ENCODE assay signal across 28 cellular contexts in the genomic region with DNA sequence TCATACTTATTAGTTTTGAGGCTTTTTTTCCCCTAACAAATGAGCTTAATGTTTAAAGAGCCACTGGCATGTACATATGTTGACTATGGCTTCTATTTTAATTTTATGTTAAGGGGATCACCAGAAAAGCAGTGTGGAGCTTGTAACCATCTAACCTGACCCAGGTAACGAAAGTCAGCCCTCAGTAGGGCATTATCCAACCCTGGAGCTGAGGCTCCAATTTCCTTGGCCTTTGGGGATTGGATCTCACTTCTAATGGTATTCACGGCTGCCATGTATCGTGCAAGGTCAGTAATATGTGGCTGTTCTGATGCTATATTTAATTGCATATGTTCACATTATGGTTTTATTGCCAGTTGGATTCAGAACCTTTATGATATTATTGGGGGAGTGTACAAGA.
"Had no signal": no experiment of that assay in that cellular context is flagged by ENCODE, and none has a peak within 500 bp of the region (broad histone marks: within the 10 kb centered on the region; RNA-seq: fewer than 3 reads in every experiment).

No MANE protein-coding gene starts in this region.

- H3K27me3 ChIP-seq: stomach, suprapubic skin, testis, thyroid gland, tibial artery, tibial nerve, transverse colon, upper lobe of left lung, upper lobe of right lung, uterus, vagina had no signal

- ATAC-seq: stimulated activated effector memory CD8-positive, alpha-beta T cell treated with anti-CD3 and anti-CD28 coated beads, Interleukin-12 subunit alpha, Interleukin-12 subunit beta, amount 100 ng/mL, for 72 hours; stimulated activated memory B cell treated with anti-CD40 and anti-IgM and Interleukin-4, amounts not matched to agents 10 μg/mL and 1 μg/mL and 100 μg/mL, for 72 hours; stimulated activated naive B cell treated with anti-CD40 and anti-IgM and Interleukin-4, amounts not matched to agents 10 μg/mL and 1 μg/mL and 100 μg/mL, for 72 hours; stimulated activated naive CD8-positive, alpha-beta T cell treated with anti-CD3 and anti-CD28 coated beads, Interleukin-15, amount 100 ng/mL, for 72 hours; stimulated activated naive CD8-positive, alpha-beta T cell treated with anti-CD3 and anti-CD28 coated beads, Interleukin-15, Interleukin-2, amounts not matched to agents 100 U/mL and 50 U/mL, for 24 hours; upper lobe of right lung had no signal

- H3K27me3 Mint-ChIP-seq: stimulated activated memory B cell treated with anti-CD40 and anti-IgM and Interleukin-4, amounts not matched to agents 10 μg/mL and 1 μg/mL and 100 μg/mL, for 72 hours; stimulated activated naive CD8-positive, alpha-beta T cell treated with anti-CD3 and anti-CD28 coated beads, Interleukin-15, amount 100 ng/mL, for 72 hours; stimulated activated naive CD8-positive, alpha-beta T cell treated with anti-CD3 and anti-CD28 coated beads, Interleukin-15, Interleukin-2, amounts not matched to agents 100 ng/mL and 50 ng/mL, for 24 hours; type B pancreatic cell had no signal

- H3K9me3 ChIP-seq: stomach, suprapubic skin, testis, thoracic aorta, thyroid gland, tibial artery, tibial nerve, transverse colon, upper lobe of left lung, upper lobe of right lung, uterus, vagina had no signal

- H3K27ac ChIP-seq: stomach, suprapubic skin, testis, thoracic aorta, thyroid gland, tibial artery, tibial nerve, transverse colon, upper lobe of left lung, upper lobe of right lung, uterus, vagina had no signal

- H3K4me3 ChIP-seq: stomach, suprapubic skin, testis, thoracic aorta, thyroid gland, tibial artery, tibial nerve, transverse colon, upper lobe of left lung, upper lobe of right lung, uterus, vagina had no signal

- DNase-seq: stimulated activated CD4-positive, alpha-beta T cell treated with anti-CD3 and anti-CD28 coated beads, Interleukin-2, amount 100 ng/mL, for 48 hours; stimulated activated CD4-positive, alpha-beta T cell treated with anti-CD3 and anti-CD28 coated beads, Interleukin-4, amount 100 ng/mL, for 1 hour; stimulated activated CD4-positive, alpha-beta T cell treated with anti-CD3 and anti-CD28 coated beads, Interleukin-4, amount 100 ng/mL, for 24 hours; stimulated activated CD4-positive, alpha-beta T cell treated with anti-CD3 and anti-CD28 coated beads, Interleukin-4, amount 100 ng/mL, for 4 hours; stimulated activated CD8-positive, alpha-beta memory T cell treated with anti-CD3 and anti-CD28 coated beads, Interleukin-4, amount 100 ng/mL, for 48 hours; stimulated activated naive B cell treated with anti-CD40 and anti-IgM and Interleukin-4, amounts not matched to agents 10 μg/mL and 1 μg/mL and 100 μg/mL, for 72 hours; stimulated activated naive CD4-positive, alpha-beta T cell; stimulated activated naive CD4-positive, alpha-beta T cell treated with Interleukin-2 at 50 U/mL for 16 hours; stimulated activated naive CD8-positive, alpha-beta T cell treated with anti-CD3 and anti-CD28 coated beads, Interleukin-15, amount 100 ng/mL, for 72 hours; stimulated activated naive CD8-positive, alpha-beta T cell treated with anti-CD3 and anti-CD28 coated beads, Interleukin-15, Interleukin-2, amounts not matched to agents 100 U/mL and 50 U/mL, for 24 hours; stomach; substantia nigra; testis; thyroid gland; tibial artery; transverse colon; trophoblast cell; upper lobe of left lung; upper lobe of right lung; uterus had no signal

- H3K36me3 Mint-ChIP-seq: stimulated activated effector memory CD8-positive, alpha-beta T cell treated with anti-CD3 and anti-CD28 coated beads, Interleukin-12 subunit alpha, Interleukin-12 subunit beta, amount 100 ng/mL, for 72 hours; stimulated activated memory B cell treated with anti-CD40 and anti-IgM and Interleukin-4, amounts not matched to agents 10 μg/mL and 1 μg/mL and 100 μg/mL, for 72 hours; stimulated activated naive B cell treated with anti-CD40 and anti-IgM and Interleukin-4, amounts not matched to agents 10 μg/mL and 1 μg/mL and 100 μg/mL, for 72 hours; type B pancreatic cell had no signal

- H3K27ac Mint-ChIP-seq: stimulated activated effector memory CD8-positive, alpha-beta T cell treated with anti-CD3 and anti-CD28 coated beads, Interleukin-12 subunit alpha, Interleukin-12 subunit beta, amount 100 ng/mL, for 72 hours; stimulated activated memory B cell treated with anti-CD40 and anti-IgM and Interleukin-4, amounts not matched to agents 10 μg/mL and 1 μg/mL and 100 μg/mL, for 72 hours; stimulated activated naive B cell treated with anti-CD40 and anti-IgM and Interleukin-4, amounts not matched to agents 10 μg/mL and 1 μg/mL and 100 μg/mL, for 72 hours; stimulated activated naive CD8-positive, alpha-beta T cell treated with anti-CD3 and anti-CD28 coated beads, Interleukin-15, amount 100 ng/mL, for 72 hours; stimulated activated naive CD8-positive, alpha-beta T cell treated with anti-CD3 and anti-CD28 coated beads, Interleukin-15, Interleukin-2, amounts not matched to agents 100 ng/mL and 50 ng/mL, for 24 hours; type B pancreatic cell had no signal

- H3K36me3 ChIP-seq: stomach, suprapubic skin, thoracic aorta, thyroid gland, tibial artery, tibial nerve, transverse colon, upper lobe of left lung, upper lobe of right lung, uterus, vagina had no signal

- H3K9me3 Mint-ChIP-seq: stimulated activated effector memory CD8-positive, alpha-beta T cell treated with anti-CD3 and anti-CD28 coated beads, Interleukin-12 subunit alpha, Interleukin-12 subunit beta, amount 100 ng/mL, for 72 hours; stimulated activated memory B cell treated with anti-CD40 and anti-IgM and Interleukin-4, amounts not matched to agents 10 μg/mL and 1 μg/mL and 100 μg/mL, for 72 hours; stimulated activated naive B cell treated with anti-CD40 and anti-IgM and Interleukin-4, amounts not matched to agents 10 μg/mL and 1 μg/mL and 100 μg/mL, for 72 hours; stimulated activated naive CD8-positive, alpha-beta T cell treated with anti-CD3 and anti-CD28 coated beads, Interleukin-15, amount 100 ng/mL, for 72 hours; stimulated activated naive CD8-positive, alpha-beta T cell treated with anti-CD3 and anti-CD28 coated beads, Interleukin-15, Interleukin-2, amounts not matched to agents 100 ng/mL and 50 ng/mL, for 24 hours had no signal

- H3K4me3 Mint-ChIP-seq: stimulated activated effector memory CD8-positive, alpha-beta T cell treated with anti-CD3 and anti-CD28 coated beads, Interleukin-12 subunit alpha, Interleukin-12 subunit beta, amount 100 ng/mL, for 72 hours; stimulated activated memory B cell treated with anti-CD40 and anti-IgM and Interleukin-4, amounts not matched to agents 10 μg/mL and 1 μg/mL and 100 μg/mL, for 72 hours; stimulated activated naive B cell treated with anti-CD40 and anti-IgM and Interleukin-4, amounts not matched to agents 10 μg/mL and 1 μg/mL and 100 μg/mL, for 72 hours; stimulated activated naive CD8-positive, alpha-beta T cell treated with anti-CD3 and anti-CD28 coated beads, Interleukin-15, amount 100 ng/mL, for 72 hours; stimulated activated naive CD8-positive, alpha-beta T cell treated with anti-CD3 and anti-CD28 coated beads, Interleukin-15, Interleukin-2, amounts not matched to agents 100 ng/mL and 50 ng/mL, for 24 hours; type B pancreatic cell had no signal

- H3K4me1 Mint-ChIP-seq: stimulated activated effector memory CD8-positive, alpha-beta T cell treated with anti-CD3 and anti-CD28 coated beads, Interleukin-12 subunit alpha, Interleukin-12 subunit beta, amount 100 ng/mL, for 72 hours; stimulated activated memory B cell treated with anti-CD40 and anti-IgM and Interleukin-4, amounts not matched to agents 10 μg/mL and 1 μg/mL and 100 μg/mL, for 72 hours; stimulated activated naive B cell treated with anti-CD40 and anti-IgM and Interleukin-4, amounts not matched to agents 10 μg/mL and 1 μg/mL and 100 μg/mL, for 72 hours; stimulated activated naive CD8-positive, alpha-beta T cell treated with anti-CD3 and anti-CD28 coated beads, Interleukin-15, amount 100 ng/mL, for 72 hours had no signal

- H3K4me1 ChIP-seq: stomach, suprapubic skin, testis, thyroid gland, tibial artery, tibial nerve, transverse colon, upper lobe of left lung, upper lobe of right lung, uterus, vagina had no signal
